Comparison of ENCODE assay signal across 11 cellular contexts in genomic region chr17:68034452-68034776, GRCh38. TPM values are rescaled to one million over a fixed set of nuclear protein-coding genes. Genes with fewer than 3 reads are reported as not detected.
A peak's percentile ranks its signal among the peaks of the same experiment; 100 is the strongest.
DNase-seq lines count a peak whose midpoint lies in the region; ATAC-seq, FAIRE-seq and TF ChIP-seq lines count a peak whose summit lies in the region.
"Had no signal": no experiment of that assay in that cellular context is flagged by ENCODE, and none has a peak within 500 bp of the region (broad histone marks: within the 10 kb centered on the region; RNA-seq: fewer than 3 reads in every experiment).

No MANE protein-coding gene starts in this region.

- no peaks in the 10 kb centered on the region for H3K27me3 ChIP-seq in CD4-positive, CD25-positive, alpha-beta regulatory T cell (ENCODE audit: control insufficient read depth, insufficient read depth, low read length)
- H3K27me3 ChIP-seq in HUES48 (ENCODE audit: control insufficient read depth, insufficient read depth, low read length): no peaks in the 10 kb centered on the region
- H3K27me3 ChIP-seq in GM12878 (replicated peaks in 1 of 2; ENCODE audit: control insufficient read depth in 2 of 2, insufficient read depth in 2 of 2, low read length in 1 of 2): no peaks in the 10 kb centered on the region
- H3K27me3 ChIP-seq in neural cell (ENCODE audit: insufficient read depth, low read depth, low read length): no peaks in the 10 kb centered on the region
- H3K27me3 ChIP-seq: pancreas had no signal

- POLR2A ChIA-PET in GM12878 (lab: Charles Lee): no interaction called here

- H3K79me2 ChIP-seq in GM12878 (ENCODE audit: control insufficient read depth, insufficient read depth, low read length) (peaks cover 36% of the 10 kb centered on the region), neural cell (replicated peaks; ENCODE audit: insufficient read depth, low read length) (peaks cover 25% of the 10 kb centered on the region)

- SMC1A ChIA-PET in GM12878 (lab: Charles Lee; ENCODE audit: uncharacterized antibody, unreplicated experiment): no interaction called here

- H2AFZ ChIP-seq in GM12878 (ENCODE audit: control insufficient read depth, low read depth, low read length) (peak overlapping the region; percentile 72), neural cell (ENCODE audit: low read depth, low read length) (no peak overlapping the region)

- TF ChIP-seq CTCF in GM12878 (IDR thresholded peaks at IDR 0.05 in 2 of 3, conservative IDR thresholded peaks at IDR 0.05 in 1 of 3; ENCODE audit: control insufficient read depth in 2 of 3, extremely low read depth in 1 of 3, insufficient read depth in 1 of 3, low read depth in 3 of 3, low read length in 3 of 3) (no peak), neural cell (IDR thresholded peaks at IDR 0.05; ENCODE audit: poor library complexity, severe bottlenecking) (no peak)

- no peak for TF ChIP-seq POLR2A in GM12878 (IDR thresholded peaks at IDR 0.05; ENCODE audit: low read depth, low read length)

- BruUV-seq in GM12878 (replicated peaks; lab: Mats Ljungman, UMichigan): no TSS peak

- in situ Hi-C loops in GM12878 (cut with MboI): no loop called here

- H3K4me2 ChIP-seq in GM12878 (ENCODE audit: control insufficient read depth, insufficient read depth) (peak overlapping the region; percentile 69), neural cell (ENCODE audit: low read length) (peak overlapping the region; percentile 62)

- RAD21 ChIA-PET in GM12878 (lab: Charles Lee; ENCODE audit: unreplicated experiment): no interaction called here

- H3K4me1 Mint-ChIP-seq in CD4-positive, CD25-positive, alpha-beta regulatory T cell: peaks cover 3 to 23% (median 16%) of the 10 kb centered on the region in 4 donors

- peak overlapping the region; percentile 47 for H3K9ac ChIP-seq in HUES48 (ENCODE audit: low read depth, low read length)
- no peak overlapping the region for H3K9ac ChIP-seq in GM12878 (ENCODE audit: control insufficient read depth, insufficient read depth, low read length)
- no peak overlapping the region for H3K9ac ChIP-seq in neural cell (ENCODE audit: low read length)

- peak overlapping the region in 1 of 4 donors; percentile 91 for H3K4me3 Mint-ChIP-seq in CD4-positive, CD25-positive, alpha-beta regulatory T cell

- TF ChIP-seq EP300 in GM12878 (IDR thresholded peaks at IDR 0.05; ENCODE audit: borderline replicate concordance in 1 of 2, control insufficient read depth in 1 of 2, low read depth in 2 of 2, low read length in 2 of 2) (no peak), neural cell (conservative IDR thresholded peaks at IDR 0.05; ENCODE audit: poor library complexity, severe bottlenecking) (no peak)

- peaks cover 8% of the 10 kb centered on the region for H3K36me3 ChIP-seq in CD4-positive, CD25-positive, alpha-beta regulatory T cell (ENCODE audit: control insufficient read depth, insufficient read depth, low read length)
- H3K36me3 ChIP-seq in HUES48 (ENCODE audit: control insufficient read depth, insufficient read depth, low read length) (peaks cover 29% of the 10 kb centered on the region), GM12878 (ENCODE audit: control insufficient read depth in 2 of 2, insufficient read depth in 2 of 2, low read length in 1 of 2) (peaks cover 4 to 15% of the 10 kb centered on the region in 2 experiments), neural cell (ENCODE audit: insufficient read depth, low read length) (no peaks in the 10 kb centered on the region)
- H3K36me3 ChIP-seq: pancreas had no signal

- H4K20me1 ChIP-seq in GM12878 (ENCODE audit: control insufficient read depth, insufficient read depth) (no peaks in the 10 kb centered on the region), neural cell (ENCODE audit: insufficient read depth) (no peaks in the 10 kb centered on the region)

- no peaks in the 10 kb centered on the region for H3K9me3 ChIP-seq in CD4-positive, CD25-positive, alpha-beta regulatory T cell (ENCODE audit: control insufficient read depth in 2 of 2, low read length in 2 of 2)
- H3K9me3 ChIP-seq in HUES48 (ENCODE audit: control insufficient read depth, insufficient read depth, low read length): no peaks in the 10 kb centered on the region
- H3K9me3 ChIP-seq in GM12878 (replicated peaks; ENCODE audit: control insufficient read depth, insufficient read depth, low read length): no peaks in the 10 kb centered on the region; the same call in 2 of the 3 replicates
- no peaks in the 10 kb centered on the region for H3K9me3 ChIP-seq in neural cell (ENCODE audit: low read length)
- H3K9me3 ChIP-seq: pancreas had no signal

- ATAC-seq in CD4-positive, CD25-positive, alpha-beta regulatory T cell (ENCODE audit: low read depth in 2 of 2): no peak
- no peak for ATAC-seq in GM12878
- ATAC-seq in GM21825 (IDR thresholded peaks at IDR 0.05; ENCODE audit: unreplicated experiment): no peak
- no peak for ATAC-seq in HG03469 (IDR thresholded peaks at IDR 0.05; ENCODE audit: unreplicated experiment)

- peak overlapping the region; percentile 63 for H3K4me3 ChIP-seq in CD4-positive, CD25-positive, alpha-beta regulatory T cell (ENCODE audit: low read depth, low read length)
- H3K4me3 ChIP-seq in HUES48 (ENCODE audit: low read depth, low read length) (peak overlapping the region; percentile 48), GM12878 (no peak overlapping the region), neural cell (ENCODE audit: low read length) (peak overlapping the region; percentile 92)

- intact Hi-C loops in GM12878 (cut with micrococcal nuclease; ENCODE audit: unreplicated experiment): loop anchor here (2.0 kb wide), 1 partner anchor 14 kb away; no protein-coding TSS in a partner anchor

- no peaks in the 10 kb centered on the region for H3K9me2 ChIP-seq in neural cell (ENCODE audit: insufficient read depth, low read length)

- 31% methylated on average over 1 of the region's 1 CpG for WGBS in GM12878 (ENCODE audit: insufficient coverage, insufficient replicate concordance, low lambda C conversion rate, missing lambda C conversion rate)

- H3K4me1 ChIP-seq in CD4-positive, CD25-positive, alpha-beta regulatory T cell (ENCODE audit: control insufficient read depth, insufficient read depth, low read length, poor library complexity, severe bottlenecking): peaks cover 14% of the 10 kb centered on the region
- peaks cover 25% of the 10 kb centered on the region for H3K4me1 ChIP-seq in HUES48 (ENCODE audit: control insufficient read depth, insufficient read depth, low read length)
- H3K4me1 ChIP-seq in GM12878 (ENCODE audit: control insufficient read depth, insufficient read depth, low read length): peaks cover 9% of the 10 kb centered on the region; the same call in 1 of the 2 replicates

- peaks cover 10% of the 10 kb centered on the region for H3K27me3 Mint-ChIP-seq in CD4-positive, CD25-positive, alpha-beta regulatory T cell

- no peak overlapping the region for H3K27ac Mint-ChIP-seq in CD4-positive, CD25-positive, alpha-beta regulatory T cell

- no peak for DNase-seq in CD4-positive, CD25-positive, alpha-beta regulatory T cell
- DNase-seq in GM12878 (ENCODE audit: low read depth, low spot score) (no peak), NCI-H1694 (lab: John Stamatoyannopoulos, UW) (no peak), SK-N-DZ (ENCODE audit: low spot score) (no peak)
- DNase-seq: effector CD8-positive, alpha-beta T cell; pancreas; stimulated activated naive CD4-positive, alpha-beta T cell treated with Interleukin-2 at 50 U/mL for 16 hours had no signal

- H3F3A ChIP-seq in neural cell (ENCODE audit: insufficient read depth, low read length, poor library complexity, severe bottlenecking): no peaks in the 10 kb centered on the region

- no peak overlapping the region for H3K27ac ChIP-seq in CD4-positive, CD25-positive, alpha-beta regulatory T cell (ENCODE audit: insufficient read depth, low read length, poor library complexity, severe bottlenecking)
- peak overlapping the region; percentile 90 for H3K27ac ChIP-seq in HUES48 (ENCODE audit: low read depth, low read length)
- no peak overlapping the region for H3K27ac ChIP-seq in GM12878 (ENCODE audit: control insufficient read depth, insufficient read depth)
- no peak overlapping the region for H3K27ac ChIP-seq in neural cell (ENCODE audit: low read length)
- H3K27ac ChIP-seq: pancreas had no signal

- CTCF ChIA-PET in GM12878 (lab: Yijun Ruan, JAX): no interaction called here

- peaks cover 3% of the 10 kb centered on the region for H3K36me3 Mint-ChIP-seq in CD4-positive, CD25-positive, alpha-beta regulatory T cell

- TF ChIP-seq RAD21 in GM12878 (IDR thresholded peaks at IDR 0.05; ENCODE audit: insufficient read depth, low read depth, low read length): no peak
- TF ChIP-seq RAD21 in neural cell (conservative IDR thresholded peaks at IDR 0.05): no peak

- peaks cover 0 to 2% (median 0%) of the 10 kb centered on the region in 7 donors for H3K9me3 Mint-ChIP-seq in CD4-positive, CD25-positive, alpha-beta regulatory T cell

- no peak for FAIRE-seq in GM12878 (lab: Jason Lieb, UNC)

RNA-seq across cellular contexts. Expression of gene KPNA2, which starts 1.1 kb away (rescaled TPM):
- 99.3 TPM for total RNA-seq in CD4-positive, CD25-positive, alpha-beta regulatory T cell
- 10 to 100 TPM; 29.4 to 35.4 (median 31.5) TPM for polyA plus RNA-seq in CD4-positive, CD25-positive, alpha-beta regulatory T cell
- 26.9 and 31.7 TPM in 2 replicates for total RNA-seq in GM12878 (2013; cell fraction: nucleolus; rRNA removed)
- total RNA-seq in GM12878 (2014; rRNA removed) (202 and 211 TPM in 2 replicates), GM12878 (2014; rRNA removed; fragmentation: Illumina TruSeq; extraction: Trizol) (244 and 260 TPM in 2 replicates), GM12878 (2021) (242 and 254 TPM in 2 replicates)
- 88.2 TPM for polyA plus RNA-seq in GM12878 (2011; ENCODE audit: low read depth)
- polyA plus RNA-seq in GM12878 (2011; rRNA removed) (201 and 232 TPM in 2 replicates), GM12878 (2014; fragmentation: Illumina TruSeq; extraction: Trizol) (307 and 332 TPM in 2 replicates), GM12878 (2014; fragmentation: Nextera tagmentation; extraction: Ambion mirVana) (100 to 1,000 TPM; 647 to 731 TPM), GM12878 (2014; rRNA removed) (211 and 212 TPM in 2 replicates), GM12878 (2016; fragmentation: Nextera tagmentation; extraction: Ambion mirVana) (100 to 1,000 TPM; 567 to 584 TPM), neural cell (81.2 and 86.6 TPM in 2 replicates)
- 251 and 257 TPM in 2 replicates for polyA plus RNA-seq in GM12878 (2011; cell fraction: cytosol; rRNA removed)
- 136 and 222 TPM in 2 replicates for polyA plus RNA-seq in GM12878 (2011; cell fraction: nucleus; rRNA removed)
- 103 and 109 TPM in 2 replicates for polyA plus RNA-seq in GM12878 (2012)
- polyA minus RNA-seq in GM12878 (2011; rRNA and poly(A)+ RNA removed): 333 and 392 TPM in 2 replicates
- 116 and 120 TPM in 2 replicates for polyA minus RNA-seq in GM12878 (2011; cell fraction: cytosol; rRNA and poly(A)+ RNA removed)
- 62.3 and 107 TPM in 2 replicates for polyA minus RNA-seq in GM12878 (2011; cell fraction: nucleus; rRNA and poly(A)+ RNA removed)
- polyA minus RNA-seq in neural cell: 96.9 and 106 TPM in 2 replicates
- polyA plus RNA-seq in SK-N-DZ (2014; cell fraction: cytosol; rRNA removed): 415 and 426 TPM in 2 replicates
- polyA plus RNA-seq in SK-N-DZ (2014; cell fraction: nucleus; rRNA removed): 219 and 228 TPM in 2 replicates

RNA-seq across cellular contexts. Expression of gene C17orf58, which starts 38.1 kb away (rescaled TPM):
- total RNA-seq in CD4-positive, CD25-positive, alpha-beta regulatory T cell: 1.2 TPM
- 1 to 10 TPM in 2 of 4 donors, under 1 TPM in 2; 0.42 to 2.3 (median 1.3) TPM for polyA plus RNA-seq in CD4-positive, CD25-positive, alpha-beta regulatory T cell
- 0.56 and 1.4 TPM in 2 replicates for total RNA-seq in GM12878 (2013; cell fraction: nucleolus; rRNA removed)
- 9.3 and 10.1 TPM in 2 replicates for total RNA-seq in GM12878 (2014; rRNA removed)
- total RNA-seq in GM12878 (2014; rRNA removed; fragmentation: Illumina TruSeq; extraction: Trizol): 4.6 and 5.6 TPM in 2 replicates
- total RNA-seq in GM12878 (2021): 5.8 and 6.4 TPM in 2 replicates
- 5.2 TPM for polyA plus RNA-seq in GM12878 (2011; ENCODE audit: low read depth)
- polyA plus RNA-seq in GM12878 (2011; rRNA removed): 6.6 and 7.1 TPM in 2 replicates
- polyA plus RNA-seq in GM12878 (2011; cell fraction: cytosol; rRNA removed): 3.8 and 7.5 TPM in 2 replicates
- 2.9 and 4.0 TPM in 2 replicates for polyA plus RNA-seq in GM12878 (2011; cell fraction: nucleus; rRNA removed)
- 4.8 and 6.4 TPM in 2 replicates for polyA plus RNA-seq in GM12878 (2012)
- 5.9 TPM in 2 replicates for polyA plus RNA-seq in GM12878 (2014; fragmentation: Illumina TruSeq; extraction: Trizol)
- polyA plus RNA-seq in GM12878 (2014; fragmentation: Nextera tagmentation; extraction: Ambion mirVana): 1 to 10 TPM; 3.3 to 3.4 TPM
- 7.0 and 8.1 TPM in 2 replicates for polyA plus RNA-seq in GM12878 (2014; rRNA removed)
- 10 to 100 TPM in 1 of 2 experiments, 1 to 10 TPM in 1; 9.4 to 12.3 TPM for polyA plus RNA-seq in GM12878 (2016; fragmentation: Nextera tagmentation; extraction: Ambion mirVana)
- polyA minus RNA-seq in GM12878 (2011; rRNA and poly(A)+ RNA removed): 3.5 and 4.0 TPM in 2 replicates
- polyA minus RNA-seq in GM12878 (2011; cell fraction: cytosol; rRNA and poly(A)+ RNA removed): 1.6 and 4.3 TPM in 2 replicates
- 1.2 and 1.4 TPM in 2 replicates for polyA minus RNA-seq in GM12878 (2011; cell fraction: nucleus; rRNA and poly(A)+ RNA removed)
- 49.5 and 54.5 TPM in 2 replicates for polyA plus RNA-seq in neural cell
- 31.7 and 32.1 TPM in 2 replicates for polyA minus RNA-seq in neural cell
- polyA plus RNA-seq in SK-N-DZ (2014; cell fraction: cytosol; rRNA removed): 48.4 and 50.4 TPM in 2 replicates
- polyA plus RNA-seq in SK-N-DZ (2014; cell fraction: nucleus; rRNA removed): 20.6 and 25.1 TPM in 2 replicates
